Comparison of ENCODE assay signal across 24 cellular contexts in genomic region chr12:117855165-117855564, GRCh38.
"Had no signal": no experiment of that assay in that cellular context is flagged by ENCODE, and none has a peak within 500 bp of the region (broad histone marks: within the 10 kb centered on the region; RNA-seq: fewer than 3 reads in every experiment).

No MANE protein-coding gene starts in this region.

- H3K9me3 Mint-ChIP-seq: activated CD4-positive, alpha-beta T cell treated with anti-CD3 and anti-CD28 coated beads, Interleukin-2, amount 10 ng/mL, durations not matched to agents 24 days and 14 days; activated naive CD8-positive, alpha-beta T cell treated with anti-CD3 and anti-CD28 coated beads, Interleukin-2, amount 10 ng/mL, durations not matched to agents 7 days and 5 days; activated T-helper 1 cell treated with anti-CD3 and anti-CD28 coated beads, Interleukin-12 subunit alpha, Interleukin-12 subunit beta, Interleukin-2, Interleukin-4 antibody, amounts not matched to agents 30 ng/mL and 10 ng/mL and 1 ng/mL, durations not matched to agents 14 hours and 24 hours and 36 hours; activated T-helper 17 cell treated with anti-CD3 and anti-CD28 coated beads, Interleukin-2, amount 50 U/mL, for 72 hours; central memory CD8-positive, alpha-beta T cell had no signal

- H3K4me1 ChIP-seq: ascending aorta had no signal

- H3K4me3 ChIP-seq: ascending aorta, cardiac muscle cell had no signal

- H3K27ac ChIP-seq: ascending aorta, cardiac muscle cell had no signal

- H3K36me3 ChIP-seq: ascending aorta, cardiac muscle cell had no signal

- DNase-seq: activated B cell treated with CpG ODN at 0.5 μM for 24 hours; activated CD4-positive, alpha-beta T cell treated with anti-CD3 and anti-CD28 coated beads, Interleukin-2, amount 50 U/mL, for 1 hour; activated CD8-positive, alpha-beta memory T cell treated with anti-CD3 and anti-CD28 coated beads, Interleukin-2, amount 50 U/mL, for 4 hours; activated gamma-delta T cell treated with Interleukin-2 at 50 U/mL for 16 hours; activated T-cell treated with anti-CD3 and anti-CD28 coated beads for 4 hours; activated T-cell treated with anti-CD3 and anti-CD28 coated beads, Interleukin-2, amount 50 U/mL, for 1 hour; activated T-cell treated with anti-CD3 and anti-CD28 coated beads, Interleukin-2, amount 50 U/mL, for 4 hours; cerebellar nuclear complex had no signal

- H3K4me1 Mint-ChIP-seq: activated B cell treated with CpG ODN at 0.5 μM for 24 hours; activated CD4-positive, alpha-beta T cell treated with anti-CD3 and anti-CD28 coated beads, Interleukin-2, amount 10 ng/mL, durations not matched to agents 24 days and 14 days; activated naive CD4-positive, alpha-beta T cell treated with anti-CD3 and anti-CD28 coated beads, Interleukin-2, amount 10 ng/mL, durations not matched to agents 7 days and 5 days; activated naive CD4-positive, alpha-beta T cell treated with anti-CD3 and anti-CD28 coated beads, Interleukin-2, amount 50 U/mL, for 24 hours; activated naive CD8-positive, alpha-beta T cell treated with anti-CD3 and anti-CD28 coated beads, Interleukin-2, amount 10 ng/mL, durations not matched to agents 7 days and 5 days; activated naive CD8-positive, alpha-beta T cell treated with anti-CD3 and anti-CD28 coated beads, Interleukin-2, amount 50 U/mL, for 24 hours; brain; central memory CD8-positive, alpha-beta T cell had no signal

- H3K9me3 ChIP-seq: ascending aorta had no signal

- H3K4me3 Mint-ChIP-seq: activated B cell treated with CpG ODN at 0.5 μM for 24 hours; activated CD4-positive, alpha-beta memory T cell treated with anti-CD3 and anti-CD28 coated beads for 36 hours; activated CD4-positive, alpha-beta T cell treated with anti-CD3 and anti-CD28 coated beads, Interleukin-2, amount 10 ng/mL, durations not matched to agents 24 days and 14 days; activated CD8-positive, alpha-beta T cell treated with anti-CD3 and anti-CD28 coated beads for 36 hours; activated naive CD4-positive, alpha-beta T cell treated with anti-CD3 and anti-CD28 coated beads, Interleukin-2, amount 10 ng/mL, durations not matched to agents 7 days and 5 days; activated naive CD4-positive, alpha-beta T cell treated with anti-CD3 and anti-CD28 coated beads, Interleukin-2, amount 50 U/mL, for 24 hours; activated naive CD8-positive, alpha-beta T cell; activated naive CD8-positive, alpha-beta T cell treated with anti-CD3 and anti-CD28 coated beads, Interleukin-2, amount 10 ng/mL, durations not matched to agents 7 days and 5 days; activated naive CD8-positive, alpha-beta T cell treated with anti-CD3 and anti-CD28 coated beads, Interleukin-2, amount 50 U/mL, for 24 hours; activated T-cell treated with anti-CD3 and anti-CD28 coated beads, Interleukin-2, amount 50 U/mL, for 4 hours; activated T-cell treated with anti-CD3 and anti-CD28 coated beads, Interleukin-2, amount 50 U/mL, for 72 hours; activated T-helper 1 cell treated with anti-CD3 and anti-CD28 coated beads, Interleukin-12 subunit alpha, Interleukin-12 subunit beta, Interleukin-2, Interleukin-4 antibody, amounts not matched to agents 30 ng/mL and 10 ng/mL and 1 ng/mL, durations not matched to agents 14 hours and 24 hours and 36 hours; activated T-helper 17 cell treated with anti-CD3 and anti-CD28 coated beads, Interleukin-2, amount 50 U/mL, for 72 hours; brain; central memory CD8-positive, alpha-beta T cell; T-helper 17 cell had no signal

- H3K27me3 Mint-ChIP-seq: activated CD4-positive, alpha-beta T cell treated with anti-CD3 and anti-CD28 coated beads, Interleukin-2, amount 10 ng/mL, durations not matched to agents 24 days and 14 days; activated naive CD4-positive, alpha-beta T cell treated with anti-CD3 and anti-CD28 coated beads, Interleukin-2, amount 10 ng/mL, durations not matched to agents 7 days and 5 days; activated naive CD8-positive, alpha-beta T cell treated with anti-CD3 and anti-CD28 coated beads, Interleukin-2, amount 10 ng/mL, durations not matched to agents 7 days and 5 days; brain had no signal

- H3K36me3 Mint-ChIP-seq: activated CD4-positive, alpha-beta memory T cell treated with anti-CD3 and anti-CD28 coated beads for 36 hours; activated naive CD4-positive, alpha-beta T cell treated with anti-CD3 and anti-CD28 coated beads, Interleukin-2, amount 10 ng/mL, durations not matched to agents 7 days and 5 days; activated naive CD4-positive, alpha-beta T cell treated with anti-CD3 and anti-CD28 coated beads, Interleukin-2, amount 50 U/mL, for 24 hours; activated naive CD8-positive, alpha-beta T cell; activated naive CD8-positive, alpha-beta T cell treated with anti-CD3 and anti-CD28 coated beads, Interleukin-2, amount 10 ng/mL, durations not matched to agents 7 days and 5 days had no signal

- H3K27me3 ChIP-seq: ascending aorta, cardiac muscle cell had no signal

- H3K27ac Mint-ChIP-seq: activated B cell treated with CpG ODN at 0.5 μM for 24 hours; activated CD4-positive, alpha-beta memory T cell treated with anti-CD3 and anti-CD28 coated beads for 36 hours; activated CD4-positive, alpha-beta T cell treated with anti-CD3 and anti-CD28 coated beads, Interleukin-2, amount 10 ng/mL, durations not matched to agents 24 days and 14 days; activated CD8-positive, alpha-beta T cell treated with anti-CD3 and anti-CD28 coated beads for 36 hours; activated naive CD4-positive, alpha-beta T cell treated with anti-CD3 and anti-CD28 coated beads, Interleukin-2, amount 10 ng/mL, durations not matched to agents 7 days and 5 days; activated naive CD4-positive, alpha-beta T cell treated with anti-CD3 and anti-CD28 coated beads, Interleukin-2, amount 50 U/mL, for 24 hours; activated naive CD8-positive, alpha-beta T cell; activated naive CD8-positive, alpha-beta T cell treated with anti-CD3 and anti-CD28 coated beads, Interleukin-2, amount 10 ng/mL, durations not matched to agents 7 days and 5 days; activated naive CD8-positive, alpha-beta T cell treated with anti-CD3 and anti-CD28 coated beads, Interleukin-2, amount 50 U/mL, for 24 hours; activated T-cell treated with anti-CD3 and anti-CD28 coated beads, Interleukin-2, amount 50 U/mL, for 72 hours; activated T-helper 1 cell treated with anti-CD3 and anti-CD28 coated beads, Interleukin-12 subunit alpha, Interleukin-12 subunit beta, Interleukin-2, Interleukin-4 antibody, amounts not matched to agents 30 ng/mL and 10 ng/mL and 1 ng/mL, durations not matched to agents 14 hours and 24 hours and 36 hours; activated T-helper 17 cell treated with anti-CD3 and anti-CD28 coated beads, Interleukin-2, amount 50 U/mL, for 72 hours; brain; T-helper 17 cell had no signal
